ENCODE assay signal across 30 cellular contexts in the genomic region with DNA sequence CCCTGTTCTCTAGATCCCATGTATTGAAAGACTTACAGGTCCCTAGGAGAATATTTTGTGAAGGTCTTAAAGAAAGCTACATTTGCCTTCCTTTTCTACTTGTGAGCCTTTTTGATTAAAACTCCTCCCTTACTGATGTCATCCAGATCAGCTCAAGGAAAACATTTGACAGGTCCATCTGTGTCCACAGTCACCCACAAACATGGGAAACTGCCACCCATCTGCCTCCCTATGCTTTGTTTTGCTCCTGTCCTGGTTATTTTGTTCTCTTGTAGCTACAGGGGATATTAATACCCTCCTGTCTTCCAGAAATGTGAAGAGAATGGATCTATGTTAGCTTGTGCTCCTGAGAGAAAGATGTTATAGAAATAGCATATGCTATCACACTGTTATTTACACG.
A peak's percentile ranks its signal among the peaks of the same experiment; 100 is the strongest.
DNase-seq lines count a peak whose midpoint lies in the region; ATAC-seq, FAIRE-seq and TF ChIP-seq lines count a peak whose summit lies in the region.
"Had no signal": no experiment of that assay in that cellular context is flagged by ENCODE, and none has a peak within 500 bp of the region (broad histone marks: within the 10 kb centered on the region; RNA-seq: fewer than 3 reads in every experiment).

No MANE protein-coding gene starts in this region.

- H3K4me1 Mint-ChIP-seq in CD8-positive, alpha-beta T cell (ENCODE audit: low read depth) = no peaks in the 10 kb centered on the region
- H3K4me1 Mint-ChIP-seq: activated CD4-positive, alpha-beta T cell treated with anti-CD3 and anti-CD28 coated beads for 36 hours; activated T-helper 17 cell treated with anti-CD3 and anti-CD28 coated beads, Interleukin-2, amount 50 U/mL, for 72 hours; CD4-positive, alpha-beta memory T cell; immature natural killer cell; nephron progenitor cell had no signal

- H3K27ac Mint-ChIP-seq in CD8-positive, alpha-beta T cell = no peak overlapping the region
- H3K27ac Mint-ChIP-seq: activated CD4-positive, alpha-beta T cell treated with anti-CD3 and anti-CD28 coated beads for 36 hours; activated CD8-positive, alpha-beta T cell treated with anti-CD3 and anti-CD28 coated beads, Interleukin-2, amount 10 ng/mL, durations not matched to agents 7 days and 5 days; activated T-helper 17 cell treated with anti-CD3 and anti-CD28 coated beads, Interleukin-2, amount 50 U/mL, for 72 hours; CD4-positive, alpha-beta memory T cell; immature natural killer cell; nephron progenitor cell; stimulated activated naive CD8-positive, alpha-beta T cell treated with anti-CD3 and anti-CD28 coated beads, Interleukin-15, Interleukin-2, amounts not matched to agents 100 ng/mL and 50 ng/mL, for 24 hours had no signal

- H3K4me2 ChIP-seq in A549 = no peak overlapping the region; the same call in 2 of the 3 replicates

- TF ChIP-seq EP300 in A549 (IDR thresholded peaks at IDR 0.05) = no peak

- no peaks in the 10 kb centered on the region for H3K9me3 ChIP-seq in A549
- H3K9me3 ChIP-seq in CD8-positive, alpha-beta T cell (ENCODE audit: low read length) = no peaks in the 10 kb centered on the region
- H3K9me3 ChIP-seq: body of pancreas, thoracic aorta had no signal

- no peak overlapping the region for H3K4me3 ChIP-seq in A549
- H3K4me3 ChIP-seq in CD8-positive, alpha-beta T cell (ENCODE audit: low read depth, low read length) = no peak overlapping the region
- H3K4me3 ChIP-seq: body of pancreas, thoracic aorta had no signal

- H3K4me1 ChIP-seq in A549 = peaks cover 51% of the 10 kb centered on the region
- no peaks in the 10 kb centered on the region for H3K4me1 ChIP-seq in CD8-positive, alpha-beta T cell (ENCODE audit: insufficient read depth, low read length)
- H3K4me1 ChIP-seq: body of pancreas had no signal

- no peak for TF ChIP-seq CTCF in A549 (IDR thresholded peaks at IDR 0.05)
- TF ChIP-seq CTCF in CD8-positive, alpha-beta T cell (IDR thresholded peaks at IDR 0.05) = no peak

- H3K9me3 Mint-ChIP-seq in CD8-positive, alpha-beta T cell = no peaks in the 10 kb centered on the region
- H3K9me3 Mint-ChIP-seq: activated T-helper 17 cell treated with anti-CD3 and anti-CD28 coated beads, Interleukin-2, amount 50 U/mL, for 72 hours; CD4-positive, alpha-beta memory T cell; nephron progenitor cell; stimulated activated naive CD8-positive, alpha-beta T cell treated with anti-CD3 and anti-CD28 coated beads, Interleukin-15, Interleukin-2, amounts not matched to agents 100 ng/mL and 50 ng/mL, for 24 hours had no signal

- FAIRE-seq in A549 (lab: Jason Lieb, UNC) (no peak), GM19239 (lab: Jason Lieb, UNC) (peak; percentile 26)
- FAIRE-seq: colon, endothelial cell of umbilical vein, G401.6 had no signal

- no peaks in the 10 kb centered on the region for H3K36me3 Mint-ChIP-seq in CD8-positive, alpha-beta T cell
- H3K36me3 Mint-ChIP-seq: CD4-positive, alpha-beta memory T cell; immature natural killer cell had no signal

- CTCF ChIA-PET in A549 (lab: Yijun Ruan, JAX) = interaction anchor here (1.0 to 1.5 kb wide), 3 partner anchors 126 to 719 kb away, joined by 3 read pairs; no protein-coding TSS in a partner anchor
- CTCF ChIA-PET in CD8-positive, alpha-beta T cell (lab: Charles Lee) = no interaction called here

- POLR2A ChIA-PET in A549 (lab: Yijun Ruan, JAX) = no interaction called here
- POLR2A ChIA-PET in CD8-positive, alpha-beta T cell (lab: Charles Lee) = interaction anchor here (1.0 kb wide), 1 partner anchor 10 kb away, joined by 3 read pairs; no protein-coding TSS in a partner anchor

- peak overlapping the region; percentile 48 to 59; a peak in 4 of 6 replicates for H3K27ac ChIP-seq in A549
- no peak overlapping the region for H3K27ac ChIP-seq in CD8-positive, alpha-beta T cell (ENCODE audit: low read depth, low read length)
- H3K27ac ChIP-seq: body of pancreas, thoracic aorta, VCaP had no signal

- intact Hi-C loops in CD8-positive, alpha-beta T cell (cut with DNase I, micrococcal nuclease) = loop anchor here in 1 of 2 experiments (10.0 kb wide), 1 partner anchor 1679 kb away; no protein-coding TSS in a partner anchor

- ATAC-seq in A549 = no peak
- ATAC-seq in GM19395 (IDR thresholded peaks at IDR 0.05; ENCODE audit: unreplicated experiment) = no peak
- no peak for ATAC-seq in CD8-positive, alpha-beta T cell
- ATAC-seq: activated CD4-positive, alpha-beta T cell treated with anti-CD3 and anti-CD28 coated beads for 36 hours; activated CD8-positive, alpha-beta T cell treated with anti-CD3 and anti-CD28 coated beads, Interleukin-2, amount 10 ng/mL, durations not matched to agents 7 days and 5 days; activated T-helper 17 cell treated with anti-CD3 and anti-CD28 coated beads, Interleukin-2, amount 50 U/mL, for 72 hours; body of pancreas; left colon; right cardiac atrium had no signal

- no peak overlapping the region for H3K4me3 Mint-ChIP-seq in CD8-positive, alpha-beta T cell
- H3K4me3 Mint-ChIP-seq: activated CD4-positive, alpha-beta T cell treated with anti-CD3 and anti-CD28 coated beads for 36 hours; activated CD8-positive, alpha-beta T cell treated with anti-CD3 and anti-CD28 coated beads, Interleukin-2, amount 10 ng/mL, durations not matched to agents 7 days and 5 days; activated T-helper 17 cell treated with anti-CD3 and anti-CD28 coated beads, Interleukin-2, amount 50 U/mL, for 72 hours; CD4-positive, alpha-beta memory T cell; immature natural killer cell; nephron progenitor cell; stimulated activated naive CD8-positive, alpha-beta T cell treated with anti-CD3 and anti-CD28 coated beads, Interleukin-15, Interleukin-2, amounts not matched to agents 100 ng/mL and 50 ng/mL, for 24 hours had no signal

- H3K27me3 ChIP-seq in CD8-positive, alpha-beta T cell (ENCODE audit: insufficient read depth, low read length) = no peaks in the 10 kb centered on the region
- H3K27me3 ChIP-seq: body of pancreas had no signal

- no peak for DNase-seq in A549 (ENCODE audit: low read depth in 1 of 2, low spot score in 1 of 2)
- no peak for DNase-seq in GM19239 (ENCODE audit: insufficient read length, low spot score)
- DNase-seq in SHP77 treated with DMSO at 0.1 percent for 48 hours (lab: John Stamatoyannopoulos, UW) = peak; percentile 6
- peak; percentile 21 for DNase-seq in iris pigment epithelial cell (ENCODE audit: low read depth)
- DNase-seq in activated CD8-positive, alpha-beta memory T cell treated with anti-CD3 and anti-CD28 coated beads, Interleukin-2, amount 50 U/mL, for 48 hours = no peak
- no peak for DNase-seq in CD8-positive, alpha-beta T cell
- no peak for DNase-seq in retina
- DNase-seq: activated CD4-positive, alpha-beta T cell treated with anti-CD3 and anti-CD28 coated beads for 36 hours; activated CD8-positive, alpha-beta T cell treated with anti-CD3 and anti-CD28 coated beads, Interleukin-2, amount 10 ng/mL, durations not matched to agents 7 days and 5 days; activated naive CD4-positive, alpha-beta T cell treated with anti-CD3 and anti-CD28 coated beads, Interleukin-2, amount 50 U/mL, for 16 hours; body of pancreas; CD4-positive, alpha-beta memory T cell; immature natural killer cell; left colon; NCI-H1930; NCI-H526 treated with DMSO at 0.1 percent for 48 hours; nephron progenitor cell; right cardiac atrium; Right ventricle myocardium superior; stimulated activated CD4-positive, alpha-beta T cell treated with anti-CD3 and anti-CD28 coated beads, Interleukin-1b, Interleukin-23, amount 100 ng/mL, for 48 hours; SW 1271; T-helper 9 cell had no signal

- TF ChIP-seq POLR2A in A549 (IDR thresholded peaks at IDR 0.05; ENCODE audit: low read length) = no peak

- H3K36me3 ChIP-seq in CD8-positive, alpha-beta T cell (ENCODE audit: insufficient read depth, low read length) = no peaks in the 10 kb centered on the region
- H3K36me3 ChIP-seq: thoracic aorta had no signal

- H3K27me3 Mint-ChIP-seq in CD8-positive, alpha-beta T cell (ENCODE audit: low read depth) = peaks cover 5% of the 10 kb centered on the region
- H3K27me3 Mint-ChIP-seq: stimulated activated naive CD8-positive, alpha-beta T cell treated with anti-CD3 and anti-CD28 coated beads, Interleukin-15, Interleukin-2, amounts not matched to agents 100 ng/mL and 50 ng/mL, for 24 hours had no signal

- no peak for TF ChIP-seq RAD21 in A549 (conservative IDR thresholded peaks at IDR 0.05 in 1 of 2, IDR thresholded peaks at IDR 0.05 in 1 of 2)

- WGBS in A549 (ENCODE audit: missing lambda C conversion rate) = 92% methylated on average over 1 of the region's 1 CpG

TF ChIP-seq in A549, 52 proteins besides CTCF, POLR2A, EP300 and RAD21:
- TF ChIP-seq, protein P1, sequence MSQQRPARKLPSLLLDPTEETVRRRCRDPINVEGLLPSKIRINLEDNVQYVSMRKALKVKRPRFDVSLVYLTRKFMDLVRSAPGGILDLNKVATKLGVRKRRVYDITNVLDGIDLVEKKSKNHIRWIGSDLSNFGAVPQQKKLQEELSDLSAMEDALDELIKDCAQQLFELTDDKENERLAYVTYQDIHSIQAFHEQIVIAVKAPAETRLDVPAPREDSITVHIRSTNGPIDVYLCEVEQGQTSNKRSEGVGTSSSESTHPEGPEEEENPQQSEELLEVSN (IDR thresholded peaks at IDR 0.05; ENCODE audit: borderline replicate concordance, low read depth) = no peak
- TF ChIP-seq EHMT2 (IDR thresholded peaks at IDR 0.05; ENCODE audit: low read depth) = no peak
- no peak for TF ChIP-seq ELK1 (IDR thresholded peaks at IDR 0.05; ENCODE audit: low read depth, low read length)

Comparison
In these comparisons a context has a peak if more than half of its experiments do, and no peak if none do; other contexts are left out.
1. DNase-seq: peak in SHP77 treated with DMSO at 0.1 percent for 48 hours (single experiment) and iris pigment epithelial cell (single experiment); none in A549 (0 of 2), GM19239 (single experiment), activated CD8-positive, alpha-beta memory T cell treated with anti-CD3 and anti-CD28 coated beads, Interleukin-2, amount 50 U/mL, for 48 hours (single experiment), CD8-positive, alpha-beta T cell (0 of 7) and retina (single experiment).